Comparison of ENCODE assay signal across 1 cellular context in the genomic region with DNA sequence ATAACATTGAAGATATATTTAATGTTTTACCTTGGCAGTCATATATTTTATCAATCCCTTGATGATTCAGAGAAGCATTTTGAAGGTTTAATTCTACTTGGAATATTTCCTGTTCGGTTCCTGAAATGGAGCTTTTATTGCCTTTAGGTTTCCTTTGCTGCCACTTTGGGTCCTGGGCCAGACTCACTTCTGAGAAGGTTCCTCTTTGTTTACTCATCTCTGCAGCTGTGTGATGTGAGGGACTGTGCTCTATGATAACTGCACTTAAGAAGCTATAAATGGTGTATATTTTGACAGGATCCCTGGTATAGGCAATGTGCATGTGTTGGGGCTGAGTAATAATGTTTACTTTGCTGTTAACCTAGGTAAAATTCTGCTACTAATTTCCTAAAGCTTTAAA.
TF ChIP-seq lines count a peak whose summit lies in the region.

A gene (minus strand): TSS at position 262 of the 400 bp plus-strand sequence. CDS start 45 bp downstream, at position 217.

TF ChIP-seq in GM12878, 131 proteins besides CTCF, POLR2A, EP300 and RAD21:
- peak; percentile 38; the same call in 1 of the 2 replicates for TF ChIP-seq JUNB (IDR thresholded peaks at IDR 0.05)
